9 cellular contexts compared by ENCODE assay signal in genomic region chr4:7960790-7961655, GRCh38. TPM values are rescaled to one million over a fixed set of nuclear protein-coding genes. Genes with fewer than 3 reads are reported as not detected.
DNase-seq lines count a peak whose midpoint lies in the region; ATAC-seq and TF ChIP-seq lines count a peak whose summit lies in the region.
"Had no signal": no experiment of that assay in that cellular context is flagged by ENCODE, and none has a peak within 500 bp of the region (broad histone marks: within the 10 kb centered on the region; RNA-seq: fewer than 3 reads in every experiment).

No MANE protein-coding gene starts in this region.

- BruUV-seq in Calu3 (replicated peaks; lab: Mats Ljungman, UMichigan) = no TSS peak

- H3K4me1 Mint-ChIP-seq in Calu3 (ENCODE audit: low read depth, unreplicated experiment) = peaks cover 36% of the 10 kb centered on the region
- H3K4me1 Mint-ChIP-seq in activated naive CD4-positive, alpha-beta T cell treated with anti-CD3 and anti-CD28 coated beads, Interleukin-2, amount 50 U/mL, for 24 hours = peaks cover 22% of the 10 kb centered on the region

- no peak overlapping the region for H3K4me3 ChIP-seq in heart right ventricle

- 66 to 67% methylated on average over 19 of the region's 19 CpGs for WGBS in heart right ventricle, 2 donors

- no peaks in the 10 kb centered on the region for H3K27me3 ChIP-seq in heart right ventricle

- no peak for TF ChIP-seq CTCF in Calu3 (IDR thresholded peaks at IDR 0.05; ENCODE audit: unreplicated experiment)
- TF ChIP-seq CTCF in heart right ventricle (IDR thresholded peaks at IDR 0.05) = no peak

- peak; percentile 34 for DNase-seq in Calu3
- peak; percentile 23 for DNase-seq in NAMALWA (ENCODE audit: low spot score)
- DNase-seq in islet precursor cell = peak; percentile 60
- peak; percentile 65 to 82 (median 67) for DNase-seq in stimulated activated CD4-positive, alpha-beta T cell treated with anti-CD3 and anti-CD28 coated beads, TNF-alpha, amount 100 ng/mL, for 48 hours (ENCODE audit: low read depth in 3 of 3)
- DNase-seq in heart right ventricle = no peak

- no peak overlapping the region for H3K27ac ChIP-seq in heart right ventricle
- H3K27ac ChIP-seq: HL-60 had no signal

- no peaks in the 10 kb centered on the region for H3K9me3 Mint-ChIP-seq in Calu3 (ENCODE audit: low read depth, unreplicated experiment)
- H3K9me3 Mint-ChIP-seq in activated naive CD4-positive, alpha-beta T cell treated with anti-CD3 and anti-CD28 coated beads, Interleukin-2, amount 50 U/mL, for 24 hours = no peaks in the 10 kb centered on the region

- H3K4me3 Mint-ChIP-seq in Calu3 (ENCODE audit: low read depth, unreplicated experiment) = no peak overlapping the region
- H3K4me3 Mint-ChIP-seq in activated naive CD4-positive, alpha-beta T cell treated with anti-CD3 and anti-CD28 coated beads, Interleukin-2, amount 50 U/mL, for 24 hours = peak overlapping the region; percentile 3

- intact Hi-C loops in Calu3 (cut with micrococcal nuclease; ENCODE audit: unreplicated experiment) (no loop called here), heart right ventricle (cut with DNase I) (no loop called here)

- CTCF ChIA-PET in Calu3 (lab: Charles Lee) = interaction anchor here (0.6 to 1.4 kb wide), 2 partner anchors 21 to 50 kb away, joined by 3 read pairs; partner anchors contain the start of gene AFAP1

- no peak overlapping the region for H3K27ac Mint-ChIP-seq in Calu3 (ENCODE audit: unreplicated experiment)
- H3K27ac Mint-ChIP-seq in activated naive CD4-positive, alpha-beta T cell treated with anti-CD3 and anti-CD28 coated beads, Interleukin-2, amount 50 U/mL, for 24 hours = no peak overlapping the region

- H3K4me1 ChIP-seq in heart right ventricle = peaks cover 0 to 36% (median 11%) of the 10 kb centered on the region in 9 donors

- no peaks in the 10 kb centered on the region for H3K27me3 Mint-ChIP-seq in Calu3 (ENCODE audit: unreplicated experiment)
- H3K27me3 Mint-ChIP-seq in activated naive CD4-positive, alpha-beta T cell treated with anti-CD3 and anti-CD28 coated beads, Interleukin-2, amount 50 U/mL, for 24 hours = no peaks in the 10 kb centered on the region

- TF ChIP-seq POLR2A in GM18505 (IDR thresholded peaks at IDR 0.05; ENCODE audit: borderline replicate concordance, extremely low read depth, insufficient read depth, insufficient read length) = no peak

- ATAC-seq in GM21723 (IDR thresholded peaks at IDR 0.05; ENCODE audit: unreplicated experiment) (peak; percentile 73), GM18505 (IDR thresholded peaks at IDR 0.05; ENCODE audit: unreplicated experiment) (no peak), heart right ventricle (no peak)

- no peaks in the 10 kb centered on the region for H3K36me3 ChIP-seq in heart right ventricle

- no peaks in the 10 kb centered on the region for H3K9me3 ChIP-seq in heart right ventricle

- H3K36me3 Mint-ChIP-seq in Calu3 (ENCODE audit: insufficient read depth, unreplicated experiment) = peaks cover 10% of the 10 kb centered on the region
- no peaks in the 10 kb centered on the region for H3K36me3 Mint-ChIP-seq in activated naive CD4-positive, alpha-beta T cell treated with anti-CD3 and anti-CD28 coated beads, Interleukin-2, amount 50 U/mL, for 24 hours

RNA-seq across cellular contexts. Expression of gene AFAP1, which starts 21.4 kb away (rescaled TPM):
- total RNA-seq in Calu3 (2022) = 37.9 and 40.1 TPM in 2 replicates
- 1 to 10 TPM; 4.7 to 8.9 (median 6.2) TPM for total RNA-seq in heart right ventricle
- polyA plus RNA-seq in heart right ventricle = 1 to 10 TPM; 2.9 to 4.3 TPM

Comparison
In these comparisons a context has a peak if more than half of its experiments do, and no peak if none do; other contexts are left out.
1. DNase-seq: peak in Calu3 (single experiment), NAMALWA (single experiment), islet precursor cell (single experiment) and stimulated activated CD4-positive, alpha-beta T cell treated with anti-CD3 and anti-CD28 coated beads, TNF-alpha, amount 100 ng/mL, for 48 hours (3 of 3); none in heart right ventricle (0 of 2).